8 cellular contexts compared by ENCODE assay signal in genomic region chr1:21440630-21441125, GRCh38. TPM values are rescaled to one million over a fixed set of nuclear protein-coding genes. Genes with fewer than 3 reads are reported as not detected.
DNase-seq lines count a peak whose midpoint lies in the region; TF ChIP-seq lines count a peak whose summit lies in the region.
"Not testable (repeated sequence)": the region's sequence is repeated elsewhere in the genome, so short reads cannot be mapped to it uniquely, and the experiment has no call there.

No MANE protein-coding gene starts in this region.

- H3K36me3 Mint-ChIP-seq in activated T-cell treated with anti-CD3 and anti-CD28 coated beads, Interleukin-2, amount 50 U/mL, for 24 hours (ENCODE audit: low read depth); nephron (ENCODE audit: low read depth): not testable (repeated sequence)

- peaks cover 21% of the 10 kb centered on the region for H3K4me1 Mint-ChIP-seq in activated T-cell treated with anti-CD3 and anti-CD28 coated beads, Interleukin-2, amount 50 U/mL, for 24 hours (ENCODE audit: low read depth)
- H3K4me1 Mint-ChIP-seq in nephron, result not testable (repeated sequence)

- not testable (repeated sequence) for H3K9me2 ChIP-seq in PC-9 (ENCODE audit: insufficient read depth)

- 0 out of 2 replicates have a peak, but pooled peaks cover 13% of the 10 kb centered on the region for H3K79me2 ChIP-seq in PC-9 (ENCODE audit: low read depth)

- CTCF ChIA-PET in PC-9 (lab: Charles Lee), result not testable (repeated sequence)

- H3K4me3 Mint-ChIP-seq in activated T-cell treated with anti-CD3 and anti-CD28 coated beads, Interleukin-2, amount 50 U/mL, for 24 hours, result peak overlapping the region; percentile 87
- peak overlapping the region; percentile 89 to 98 (median 89) for H3K4me3 Mint-ChIP-seq in nephron

- not testable (repeated sequence) for H3K4me1 ChIP-seq in PC-9 (replicated peaks; ENCODE audit: insufficient read depth); iPS DF 6.9 (ENCODE audit: control insufficient read depth, insufficient read depth, low read length)

- WGBS in iPS DF 6.9 (ENCODE audit: insufficient coverage, insufficient read length), result no CpG with 5 or more reads among the region's 21 CpGs

- intact Hi-C loops in PC-9 (cut with micrococcal nuclease; ENCODE audit: unreplicated experiment), result not testable (repeated sequence)

- peaks cover 12% of the 10 kb centered on the region for H3K27me3 Mint-ChIP-seq in activated T-cell treated with anti-CD3 and anti-CD28 coated beads, Interleukin-2, amount 50 U/mL, for 24 hours
- H3K27me3 Mint-ChIP-seq in nephron (ENCODE audit: low read depth), result peaks cover 19% of the 10 kb centered on the region

- BruUV-seq in PC-9 (replicated peaks; lab: Mats Ljungman, UMichigan), result not testable (repeated sequence)

- not testable (repeated sequence) for H3K27me3 ChIP-seq in PC-9 (ENCODE audit: insufficient read depth, low read depth); iPS DF 6.9 (ENCODE audit: control insufficient read depth, insufficient read depth, low read length)

- peak; percentile 32 for DNase-seq in AG10803 (ENCODE audit: low read depth)
- DNase-seq in HCEC 1CT, result peak; percentile 52
- peak in 1 of 2 experiments; percentile 18 for DNase-seq in PC-9
- DNase-seq in activated T-cell treated with anti-CD3 and anti-CD28 coated beads, Interleukin-2, amount 50 U/mL, for 24 hours, result peak; percentile 60
- DNase-seq in coronary artery (ENCODE audit: low spot score); iPS DF 6.9 (ENCODE audit: low read depth, low spot score): not testable (repeated sequence)
- peak; percentile 4 to 47 for DNase-seq in stimulated activated CD8-positive, alpha-beta memory T cell treated with anti-CD3 and anti-CD28 coated beads, Interleukin-7, amount 100 ng/mL, for 48 hours (ENCODE audit: extremely low read depth in 1 of 2, low read depth in 1 of 2)

- H4K20me1 ChIP-seq in PC-9 (ENCODE audit: insufficient read depth), result not testable (repeated sequence)

- TF ChIP-seq CTCF in AG10803 (conservative IDR thresholded peaks at IDR 0.05; ENCODE audit: low read length); PC-9 (conservative IDR thresholded peaks at IDR 0.05); coronary artery (IDR thresholded peaks at IDR 0.05); nephron (IDR thresholded peaks at IDR 0.05; ENCODE audit: unreplicated experiment in 3 of 3): not testable (repeated sequence)

- H3F3A ChIP-seq in PC-9 (ENCODE audit: insufficient read depth, low read depth), result not testable (repeated sequence)

- peak overlapping the region; percentile 92 for H3K4me2 ChIP-seq in PC-9

- H3K4me3 ChIP-seq in AG10803 (ENCODE audit: low read length) (peak overlapping the region; percentile 74), PC-9 (peak overlapping the region; percentile 57), coronary artery (peak overlapping the region; percentile 90), iPS DF 6.9 (ENCODE audit: low read length) (peak overlapping the region; percentile 45; the same call in 1 of the 2 replicates)

- H3K9me3 Mint-ChIP-seq in activated T-cell treated with anti-CD3 and anti-CD28 coated beads, Interleukin-2, amount 50 U/mL, for 24 hours; nephron: not testable (repeated sequence)

- H2AFZ ChIP-seq in PC-9, result peak overlapping the region; percentile 71; the same call in 1 of the 2 replicates

- peak overlapping the region; percentile 67 for H3K27ac Mint-ChIP-seq in activated T-cell treated with anti-CD3 and anti-CD28 coated beads, Interleukin-2, amount 50 U/mL, for 24 hours
- peak overlapping the region in 2 of 3 experiments; percentile 44 to 46 for H3K27ac Mint-ChIP-seq in nephron

- POLR2A ChIA-PET in PC-9 (lab: Charles Lee; ENCODE audit: unreplicated experiment), result interaction anchor here (0.6 to 0.7 kb wide), 3 partner anchors 221 to 689 kb away, joined by 4 to 5 read pairs (median 4); no protein-coding TSS in a partner anchor

- H3K9me3 ChIP-seq in PC-9 (ENCODE audit: insufficient read depth, low read depth); iPS DF 6.9 (ENCODE audit: control insufficient read depth, insufficient read depth, low read length): not testable (repeated sequence)

- not testable (repeated sequence) for H3K36me3 ChIP-seq in PC-9 (ENCODE audit: low read depth); iPS DF 6.9 (ENCODE audit: control insufficient read depth, insufficient read depth, low read length)

- H3K27ac ChIP-seq in PC-9; iPS DF 6.9 (ENCODE audit: low read length): not testable (repeated sequence)
- peak overlapping the region in 1 of 2 donors; percentile 58 for H3K27ac ChIP-seq in coronary artery

RNA-seq across cellular contexts. Expression of gene NBPF3, which starts 0.7 kb away (rescaled TPM):
- 19.2 and 23.6 TPM in 2 replicates for total RNA-seq in PC-9 (2021)
